4 cellular contexts compared by ENCODE assay signal in genomic region chr21:26856871-26857350, GRCh38. TPM values are rescaled to one million over a fixed set of nuclear protein-coding genes. Genes with fewer than 3 reads are reported as not detected.
"Had no signal": no experiment of that assay in that cellular context is flagged by ENCODE, and none has a peak within 500 bp of the region (broad histone marks: within the 10 kb centered on the region; RNA-seq: fewer than 3 reads in every experiment).

No MANE protein-coding gene starts in this region.

RNA-seq across cellular contexts. Expression of gene ADAMTS1, which starts 11.7 kb away (rescaled TPM):
- total RNA-seq: activated B cell treated with CpG ODN at 0.5 μM for 24 hours; activated CD4-positive, alpha-beta memory T cell treated with anti-CD3 and anti-CD28 coated beads for 36 hours; activated CD4-positive, alpha-beta T cell treated with anti-CD3 and anti-CD28 coated beads for 36 hours; T-helper 17 cell had no signal
